ENCODE assay signal across 12 cellular contexts in genomic region chr6:156912431-156912830, GRCh38.
A peak's percentile ranks its signal among the peaks of the same experiment; 100 is the strongest.
DNase-seq lines count a peak whose midpoint lies in the region; ATAC-seq and TF ChIP-seq lines count a peak whose summit lies in the region.
"Had no signal": no experiment of that assay in that cellular context is flagged by ENCODE, and none has a peak within 500 bp of the region (broad histone marks: within the 10 kb centered on the region; RNA-seq: fewer than 3 reads in every experiment).

No MANE protein-coding gene starts in this region.

- H3K4me3 ChIP-seq in BE2C (ENCODE audit: low read depth, low read length) (no peak overlapping the region), ascending aorta (no peak overlapping the region), prostate gland (no peak overlapping the region)
- H3K4me3 ChIP-seq: vagina had no signal

- peak; percentile 26 for DNase-seq in BE2C
- DNase-seq in globus pallidus (ENCODE audit: low spot score) = peak; percentile 17
- no peak for DNase-seq in foreskin melanocyte
- no peak for DNase-seq in LoVo (ENCODE audit: low spot score)
- DNase-seq in ascending aorta (ENCODE audit: low spot score in 2 of 2) = no peak
- DNase-seq in prostate gland (ENCODE audit: low spot score) = no peak
- DNase-seq: C1 segment of cervical spinal cord, NCI-H69, small intestine had no signal

- H3K9me3 ChIP-seq in BE2C (no peaks in the 10 kb centered on the region), ascending aorta (no peaks in the 10 kb centered on the region), prostate gland (no peaks in the 10 kb centered on the region)
- H3K9me3 ChIP-seq: vagina had no signal

- intact Hi-C loops in ascending aorta (cut with DNase I) = no loop called here
- intact Hi-C loops in prostate gland (cut with DNase I) = no loop called here

- H3K27me3 ChIP-seq in BE2C (no peaks in the 10 kb centered on the region), ascending aorta (no peaks in the 10 kb centered on the region), prostate gland (replicated peaks; ENCODE audit: insufficient read depth) (no peaks in the 10 kb centered on the region)
- H3K27me3 ChIP-seq: vagina had no signal

- H3K27ac ChIP-seq in ascending aorta = no peak overlapping the region
- no peak overlapping the region for H3K27ac ChIP-seq in prostate gland
- H3K27ac ChIP-seq: vagina had no signal

- ATAC-seq in GM18868 (IDR thresholded peaks at IDR 0.05; ENCODE audit: unreplicated experiment) (peak; percentile 43), SK-N-SH treated with all-trans-retinoic acid at 6 μM for 48 hours (peak; percentile 26; the same call in 1 of the 3 replicates)

- H3K4me1 ChIP-seq in BE2C = peaks cover 6% of the 10 kb centered on the region
- H3K4me1 ChIP-seq in ascending aorta = peaks cover 0 to 7% of the 10 kb centered on the region in 2 donors
- no peaks in the 10 kb centered on the region for H3K4me1 ChIP-seq in prostate gland (replicated peaks)

- H3K36me3 ChIP-seq in BE2C (no peaks in the 10 kb centered on the region), ascending aorta (no peaks in the 10 kb centered on the region), prostate gland (no peaks in the 10 kb centered on the region)
- H3K36me3 ChIP-seq: vagina had no signal

- TF ChIP-seq POLR2A in prostate gland (IDR thresholded peaks at IDR 0.05) = no peak

- TF ChIP-seq CTCF in BE2C (IDR thresholded peaks at IDR 0.05; ENCODE audit: low read depth, low read length) (no peak), ascending aorta (IDR thresholded peaks at IDR 0.05) (no peak), prostate gland (IDR thresholded peaks at IDR 0.05) (no peak)

TF ChIP-seq in SK-N-SH treated with all-trans-retinoic acid at 6 μM for 48 hours, 23 proteins besides CTCF, POLR2A, EP300 and RAD21:
- no peak for TF ChIP-seq CSRNP3 (CRISPR knock-in tag; IDR thresholded peaks at IDR 0.05)
- TF ChIP-seq CREB5 (CRISPR knock-in tag; IDR thresholded peaks at IDR 0.05; ENCODE audit: low read depth) = no peak
- no peak for TF ChIP-seq TSHZ2 (CRISPR knock-in tag; IDR thresholded peaks at IDR 0.05)
- TF ChIP-seq TCF4 (CRISPR knock-in tag; IDR thresholded peaks at IDR 0.05; ENCODE audit: borderline replicate concordance) = no peak
- TF ChIP-seq GLIS3 (CRISPR knock-in tag; IDR thresholded peaks at IDR 0.05) = no peak
- no peak for TF ChIP-seq ZNF565 (CRISPR knock-in tag; conservative IDR thresholded peaks at IDR 0.05; ENCODE audit: low read depth)
- TF ChIP-seq ZNF70 (CRISPR knock-in tag; IDR thresholded peaks at IDR 0.05) = no peak
- no peak for TF ChIP-seq ZC3H10 (CRISPR knock-in tag; IDR thresholded peaks at IDR 0.05)
TF ChIP-seq in SK-N-SH treated with all-trans-retinoic acid at 6 μM for 48 hours: peak in this region for 0.

Comparison
In these comparisons a context has a peak if more than half of its experiments do, and no peak if none do; other contexts are left out.
1. DNase-seq: peak in BE2C (single experiment) and globus pallidus (single experiment); none in foreskin melanocyte (single experiment), LoVo (single experiment), ascending aorta (0 of 2) and prostate gland (single experiment).